15 cellular contexts compared by ENCODE assay signal in the genomic region with DNA sequence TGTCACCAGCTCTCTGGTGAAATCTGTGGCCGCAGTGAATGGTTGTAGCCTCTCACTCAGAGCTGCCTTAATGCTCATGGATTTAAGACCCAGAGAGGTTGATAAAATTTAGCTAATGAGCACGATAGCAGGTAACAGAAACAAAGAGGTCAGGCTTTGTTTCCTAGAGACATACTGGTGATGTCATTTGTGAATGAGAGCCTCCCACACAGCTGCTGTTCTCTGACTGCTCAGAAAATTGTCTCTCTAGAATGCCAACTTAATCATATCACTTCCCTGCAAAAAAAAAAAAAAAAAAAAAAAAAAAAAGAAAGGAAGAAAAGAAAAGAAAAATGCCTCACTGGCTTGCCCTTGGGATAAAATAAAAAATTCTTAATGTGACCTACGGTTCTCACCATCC.
DNase-seq lines count a peak whose midpoint lies in the region; ATAC-seq and TF ChIP-seq lines count a peak whose summit lies in the region.
"Had no signal": no experiment of that assay in that cellular context is flagged by ENCODE, and none has a peak within 500 bp of the region (broad histone marks: within the 10 kb centered on the region; RNA-seq: fewer than 3 reads in every experiment).

No MANE protein-coding gene starts in this region.

- H3K4me1 Mint-ChIP-seq in mesothelial cell of epicardium, result peaks cover 7% of the 10 kb centered on the region
- H3K4me1 Mint-ChIP-seq: CD4-positive, alpha-beta memory T cell; stimulated activated naive B cell treated with anti-CD40 and anti-IgM and Interleukin-4, amounts not matched to agents 10 μg/mL and 1 μg/mL and 100 μg/mL, for 72 hours had no signal

- no peak for ATAC-seq in GM21786 (IDR thresholded peaks at IDR 0.05; ENCODE audit: unreplicated experiment)
- no peak for ATAC-seq in GM21528 (IDR thresholded peaks at IDR 0.05; ENCODE audit: low FRiP score, unreplicated experiment)
- ATAC-seq in HG03135 (IDR thresholded peaks at IDR 0.05; ENCODE audit: unreplicated experiment), result no peak
- ATAC-seq: stimulated activated naive B cell treated with anti-CD40 and anti-IgM and Interleukin-4, amounts not matched to agents 10 μg/mL and 1 μg/mL and 100 μg/mL, for 72 hours had no signal

- no peak for TF ChIP-seq CTCF in mesothelial cell of epicardium (IDR thresholded peaks at IDR 0.05; ENCODE audit: unreplicated experiment)

- H3K4me3 Mint-ChIP-seq in mesothelial cell of epicardium, result no peak overlapping the region
- H3K4me3 Mint-ChIP-seq: CD4-positive, alpha-beta memory T cell; stimulated activated naive B cell treated with anti-CD40 and anti-IgM and Interleukin-4, amounts not matched to agents 10 μg/mL and 1 μg/mL and 100 μg/mL, for 72 hours had no signal

- H3K27me3 Mint-ChIP-seq in mesothelial cell of epicardium (ENCODE audit: low read depth), result peaks cover 13% of the 10 kb centered on the region

- H3K36me3 Mint-ChIP-seq in mesothelial cell of epicardium, result no peaks in the 10 kb centered on the region
- H3K36me3 Mint-ChIP-seq: CD4-positive, alpha-beta memory T cell had no signal

- peak overlapping the region; percentile 30 for H3K27ac Mint-ChIP-seq in mesothelial cell of epicardium
- H3K27ac Mint-ChIP-seq: activated T-helper 2 cell treated with anti-CD3 and anti-CD28 coated beads, Interferon-gamma antibody, Interleukin-2, Interleukin-4, amounts not matched to agents 10 μg/mL and 5 μg/mL and 100 μg/mL, durations not matched to agents 14 hours and 24 hours and 36 hours; CD4-positive, alpha-beta memory T cell; stimulated activated naive B cell treated with anti-CD40 and anti-IgM and Interleukin-4, amounts not matched to agents 10 μg/mL and 1 μg/mL and 100 μg/mL, for 72 hours had no signal

- peaks cover 5% of the 10 kb centered on the region for H3K9me3 Mint-ChIP-seq in mesothelial cell of epicardium
- H3K9me3 Mint-ChIP-seq: activated T-helper 2 cell treated with anti-CD3 and anti-CD28 coated beads, Interferon-gamma antibody, Interleukin-2, Interleukin-4, amounts not matched to agents 10 μg/mL and 5 μg/mL and 100 μg/mL, durations not matched to agents 14 hours and 24 hours and 36 hours had no signal

- DNase-seq in DMS79 treated with DMSO at 0.1 percent for 48 hours (lab: John Stamatoyannopoulos, UW), result peak; percentile 85
- peak; percentile 40 for DNase-seq in NCI-H2029 treated with DMSO at 0.1 percent for 48 hours (lab: John Stamatoyannopoulos, UW)
- peak; percentile 6 for DNase-seq in astrocyte of the hippocampus (ENCODE audit: low read depth, low spot score)
- DNase-seq in mesothelial cell of epicardium (ENCODE audit: low spot score in 2 of 2, unreplicated experiment in 2 of 2), result no peak
- DNase-seq in NCI-H524 treated with DMSO at 0.1 percent for 48 hours (lab: John Stamatoyannopoulos, UW), result no peak
- DNase-seq: activated CD4-positive, alpha-beta T cell treated with anti-CD3 and anti-CD28 coated beads for 1 hour; CD4-positive, alpha-beta memory T cell; KBM-7; right lobe of liver; stimulated activated naive B cell treated with anti-CD40 and anti-IgM and Interleukin-4, amounts not matched to agents 10 μg/mL and 1 μg/mL and 100 μg/mL, for 72 hours; SW 1271 had no signal

Comparison
In these comparisons a context has a peak if more than half of its experiments do, and no peak if none do; other contexts are left out.
1. DNase-seq: peak in DMS79 treated with DMSO at 0.1 percent for 48 hours (single experiment), NCI-H2029 treated with DMSO at 0.1 percent for 48 hours (single experiment) and astrocyte of the hippocampus (single experiment); none in mesothelial cell of epicardium (0 of 2) and NCI-H524 treated with DMSO at 0.1 percent for 48 hours (single experiment).